26 cellular contexts compared by ENCODE assay signal in the genomic region with DNA sequence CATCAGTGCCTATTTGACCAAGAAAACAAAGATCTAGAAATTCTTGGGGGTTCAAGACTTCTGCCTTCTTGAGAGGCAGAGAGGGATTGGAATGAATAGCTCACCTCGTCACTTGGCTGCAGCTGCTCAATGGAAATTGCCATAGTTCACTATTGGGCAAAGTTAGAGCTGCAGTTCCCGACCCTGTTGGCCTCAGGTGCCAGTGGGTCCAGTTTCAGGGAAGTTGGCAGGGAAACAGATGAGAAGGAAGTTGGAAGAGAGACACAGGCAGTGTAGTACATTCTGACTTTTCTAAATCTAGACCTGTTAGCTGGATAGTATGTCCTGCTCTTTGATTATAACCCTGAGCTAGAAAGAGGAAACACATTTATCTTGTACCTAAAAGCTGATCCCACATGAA. TPM values are rescaled to one million over a fixed set of nuclear protein-coding genes. Genes with fewer than 3 reads are reported as not detected.
"Had no signal": no experiment of that assay in that cellular context is flagged by ENCODE, and none has a peak within 500 bp of the region (broad histone marks: within the 10 kb centered on the region; RNA-seq: fewer than 3 reads in every experiment).

No MANE protein-coding gene starts in this region.

- H3K9ac ChIP-seq: KMS-11 had no signal

- H3K4me3 ChIP-seq: K562, PC-9, Peyer's patch, SJCRH30 had no signal

- H3K36me3 Mint-ChIP-seq: IgD-negative memory B cell had no signal

- H3K9me3 ChIP-seq: Peyer's patch, SJCRH30 had no signal

- H3K4me1 ChIP-seq: Peyer's patch, SJCRH30 had no signal

- H3K27me3 ChIP-seq: Peyer's patch, SJCRH30 had no signal

- H3K4me3 Mint-ChIP-seq: IgD-negative memory B cell had no signal

- FAIRE-seq: K562 had no signal

- H3K4me1 Mint-ChIP-seq: IgD-negative memory B cell had no signal

- H2AFZ ChIP-seq: PC-9 had no signal

- H3K9me3 Mint-ChIP-seq: IgD-negative memory B cell had no signal

- H3K36me3 ChIP-seq: Peyer's patch, SJCRH30 had no signal

- H3K27ac ChIP-seq: KMS-11, PC-9, Peyer's patch, SJCRH30 had no signal

- DNase-seq: Kasumi-1, MM.1S, NCI-H1092 treated with DMSO at 0.1 percent for 48 hours, NCI-H1436, NCI-H187, NCI-H2029, NCI-H2081 treated with DMSO at 0.1 percent for 48 hours, NCI-H2171, NCI-H226, NCI-H446, NCI-H510A, NCI-H524 treated with DMSO at 0.1 percent for 48 hours, NCI-H69, NCI-H774, PC-9, Peyer's patch, SHP77 treated with DMSO at 0.1 percent for 48 hours, SJCRH30 had no signal

- ATAC-seq: K562, Right ventricle myocardium inferior, SK-N-SH treated with all-trans-retinoic acid at 6 μM for 48 hours had no signal

- H3K4me2 ChIP-seq: KMS-11, PC-9 had no signal

RNA-seq across cellular contexts. Expression of a gene that starts 19.1 kb away (rescaled TPM):
- total RNA-seq: M059J, OCI-LY7, PC-9, Right ventricle myocardium inferior, RPMI7951, SJCRH30 had no signal
- polyA plus RNA-seq: IgD-negative memory B cell, K562 had no signal
